Comparison of ENCODE assay signal across 28 cellular contexts in genomic region chr4:185697488-185697887, GRCh38.
"Had no signal": no experiment of that assay in that cellular context is flagged by ENCODE, and none has a peak within 500 bp of the region (broad histone marks: within the 10 kb centered on the region; RNA-seq: fewer than 3 reads in every experiment).

No MANE protein-coding gene starts in this region.

- FAIRE-seq: pancreas, urothelium cell line had no signal

- DNase-seq: heart right ventricle; islet precursor cell; lower lobe of right lung; mammary epithelial cell; mesenchymal stem cell; naive B cell; natural killer cell; nephron progenitor cell; pancreas; posterior cingulate gyrus; psoas muscle; right cardiac atrium; stimulated activated CD4-positive, alpha-beta T cell treated with anti-CD3 and anti-CD28 coated beads, Interleukin-12 subunit alpha, Interleukin-12 subunit beta, amount 100 ng/mL, for 4 hours; stimulated activated CD4-positive, alpha-beta T cell treated with anti-CD3 and anti-CD28 coated beads, Interleukin-15, amount 100 ng/mL, for 24 hours; stimulated activated CD4-positive, alpha-beta T cell treated with anti-CD3 and anti-CD28 coated beads, Interleukin-2, amount 100 ng/mL, for 24 hours; stimulated activated CD4-positive, alpha-beta T cell treated with anti-CD3 and anti-CD28 coated beads, Interleukin-4, amount 100 ng/mL, for 1 hour; stimulated activated naive B cell treated with anti-CD40 and anti-IgM and Interleukin-4, amounts not matched to agents 10 μg/mL and 1 μg/mL and 100 μg/mL, for 72 hours; stimulated activated naive CD8-positive, alpha-beta T cell treated with anti-CD3 and anti-CD28 coated beads, Interleukin-15, Interleukin-2, amounts not matched to agents 100 U/mL and 50 U/mL, for 24 hours; stomach; testis; thyroid gland; trophoblast cell; upper lobe of right lung had no signal

- ATAC-seq: heart right ventricle; left lobe of liver; lower lobe of right lung; natural killer cell; pancreas; psoas muscle; right cardiac atrium; sciatic nerve; stimulated activated naive B cell treated with anti-CD40 and anti-IgM and Interleukin-4, amounts not matched to agents 10 μg/mL and 1 μg/mL and 100 μg/mL, for 72 hours; stimulated activated naive CD8-positive, alpha-beta T cell treated with anti-CD3 and anti-CD28 coated beads, Interleukin-15, Interleukin-2, amounts not matched to agents 100 U/mL and 50 U/mL, for 24 hours; upper lobe of right lung had no signal

- H3K36me3 ChIP-seq: heart right ventricle, lower lobe of right lung, pancreas, stomach, thyroid gland, upper lobe of right lung had no signal

- H3K27me3 ChIP-seq: heart right ventricle, hepatocyte, pancreas, stomach, testis, thyroid gland, upper lobe of right lung had no signal

- H3K4me1 ChIP-seq: lower lobe of right lung, psoas muscle, testis, upper lobe of right lung had no signal

- H2AFZ ChIP-seq: hepatocyte had no signal

- H3K9me3 ChIP-seq: heart right ventricle, lower lobe of right lung, pancreas, psoas muscle, stomach, testis, thyroid gland, upper lobe of right lung had no signal

- H3K79me2 ChIP-seq: hepatocyte had no signal

- H3K4me3 ChIP-seq: heart right ventricle, hepatocyte, lower lobe of right lung, pancreas, psoas muscle, skin epidermis, stomach, testis, thyroid gland, upper lobe of right lung had no signal

- H3K4me2 ChIP-seq: hepatocyte had no signal

- H3K27ac ChIP-seq: hepatocyte, lower lobe of right lung, pancreas, psoas muscle, skin epidermis, stomach, testis, thyroid gland, upper lobe of right lung had no signal
